In genomic region chr4:152728343-152728742, GRCh38 we compare ENCODE assay signal across 21 cellular contexts. TPM values are rescaled to one million over a fixed set of nuclear protein-coding genes. Genes with fewer than 3 reads are reported as not detected.
DNase-seq lines count a peak whose midpoint lies in the region; ATAC-seq, FAIRE-seq and TF ChIP-seq lines count a peak whose summit lies in the region.
"Had no signal": no experiment of that assay in that cellular context is flagged by ENCODE, and none has a peak within 500 bp of the region (broad histone marks: within the 10 kb centered on the region; RNA-seq: fewer than 3 reads in every experiment).

No MANE protein-coding gene starts in this region.

- WGBS in K562 (ENCODE audit: insufficient coverage, low coverage, missing lambda C conversion rate) = 0% methylated on average over 1 of the region's 1 CpG
- 95% methylated on average over 1 of the region's 1 CpG for WGBS in hepatocyte (ENCODE audit: low lambda C conversion rate, missing lambda C conversion rate)
- 92% methylated on average over 1 of the region's 1 CpG; no CpG with 5 or more reads in 1 of the 2 experiments for WGBS in endodermal cell (ENCODE audit: insufficient coverage in 1 of 2, insufficient read length in 1 of 2), 2 experiments

- no peaks in the 10 kb centered on the region for H3K36me3 Mint-ChIP-seq in stimulated activated naive B cell treated with anti-CD40 and anti-IgM and Interleukin-4, amounts not matched to agents 10 μg/mL and 1 μg/mL and 100 μg/mL, for 72 hours
- no peaks in the 10 kb centered on the region for H3K36me3 Mint-ChIP-seq in endodermal cell (ENCODE audit: low read depth)
- H3K36me3 Mint-ChIP-seq: CD8-positive, alpha-beta T cell; IgD-negative memory B cell had no signal

- H3K9me3 Mint-ChIP-seq in stimulated activated naive B cell treated with anti-CD40 and anti-IgM and Interleukin-4, amounts not matched to agents 10 μg/mL and 1 μg/mL and 100 μg/mL, for 72 hours = no peaks in the 10 kb centered on the region
- H3K9me3 Mint-ChIP-seq in endodermal cell = peaks cover 3% of the 10 kb centered on the region
- H3K9me3 Mint-ChIP-seq: CD8-positive, alpha-beta T cell; GM23338; IgD-negative memory B cell had no signal

- in situ Hi-C loops in K562 (cut with MboI) = no loop called here

- H3K9me3 ChIP-seq in K562 (replicated peaks; ENCODE audit: control insufficient read depth, insufficient read depth, low read depth, low read length) = no peaks in the 10 kb centered on the region
- H3K9me3 ChIP-seq in hepatocyte (ENCODE audit: low read depth) = no peaks in the 10 kb centered on the region
- H3K9me3 ChIP-seq in endodermal cell (ENCODE audit: control insufficient read depth, low read length) = no peaks in the 10 kb centered on the region

- ATAC-seq in K562 = no peak
- ATAC-seq in stimulated activated naive B cell treated with anti-CD40 and anti-IgM and Interleukin-4, amounts not matched to agents 10 μg/mL and 1 μg/mL and 100 μg/mL, for 72 hours (replicated peaks) = peak; percentile 36 to 38
- ATAC-seq in HG03097 (IDR thresholded peaks at IDR 0.05; ENCODE audit: low FRiP score, unreplicated experiment) = no peak
- ATAC-seq: CD8-positive, alpha-beta T cell; GM12878; GM23338; HepG2 had no signal

- no peak overlapping the region for H3K4me3 Mint-ChIP-seq in stimulated activated naive B cell treated with anti-CD40 and anti-IgM and Interleukin-4, amounts not matched to agents 10 μg/mL and 1 μg/mL and 100 μg/mL, for 72 hours
- no peak overlapping the region for H3K4me3 Mint-ChIP-seq in endodermal cell
- H3K4me3 Mint-ChIP-seq: CD8-positive, alpha-beta T cell; GM23338; IgD-negative memory B cell had no signal

- TF ChIP-seq POLR2A in NB4 (IDR thresholded peaks at IDR 0.05; ENCODE audit: extremely low read depth, insufficient read length) = no peak
- no peak for TF ChIP-seq POLR2A in K562 (conservative IDR thresholded peaks at IDR 0.05)

- no peak overlapping the region for H3K27ac ChIP-seq in K562 (ENCODE audit: extremely low read depth, low read depth, low read length)
- H3K27ac ChIP-seq in hepatocyte = no peak overlapping the region
- H3K27ac ChIP-seq in endodermal cell (ENCODE audit: low read depth, low read length) = no peak overlapping the region

- no peak for TF ChIP-seq CTCF in NB4 (IDR thresholded peaks at IDR 0.05; ENCODE audit: low read depth, low read length)
- TF ChIP-seq CTCF in K562 (IDR thresholded peaks at IDR 0.05 in 2 of 3, conservative IDR thresholded peaks at IDR 0.05 in 1 of 3; ENCODE audit: insufficient read depth in 2 of 3, low read depth in 1 of 3, low read length in 3 of 3) = no peak
- TF ChIP-seq CTCF in hepatocyte (IDR thresholded peaks at IDR 0.05; ENCODE audit: poor library complexity) = no peak
- TF ChIP-seq CTCF in endodermal cell (conservative IDR thresholded peaks at IDR 0.05) = no peak

- H3K4me2 ChIP-seq in K562 (ENCODE audit: insufficient read depth, low read length) = no peak overlapping the region
- H3K4me2 ChIP-seq in hepatocyte = no peak overlapping the region
- H3K4me2 ChIP-seq: GM23338 had no signal

- no peak for TF ChIP-seq EP300 in K562 (IDR thresholded peaks at IDR 0.05; ENCODE audit: low read length)

- intact Hi-C loops in K562 (cut with micrococcal nuclease) = no loop called here

- peaks cover 6 to 10% of the 10 kb centered on the region in 2 donors for H3K4me1 Mint-ChIP-seq in stimulated activated naive B cell treated with anti-CD40 and anti-IgM and Interleukin-4, amounts not matched to agents 10 μg/mL and 1 μg/mL and 100 μg/mL, for 72 hours
- peaks cover 9% of the 10 kb centered on the region for H3K4me1 Mint-ChIP-seq in endodermal cell
- H3K4me1 Mint-ChIP-seq: GM23338 had no signal

- no peak for FAIRE-seq in K562 (lab: Jason Lieb, UNC)
- FAIRE-seq: A204.1, GM12878, H54, HepG2 had no signal

- H3K4me1 ChIP-seq in K562 (replicated peaks in 1 of 2; ENCODE audit: control insufficient read depth in 2 of 2, insufficient read depth in 2 of 2, low read length in 2 of 2) (no peaks in the 10 kb centered on the region), hepatocyte (ENCODE audit: insufficient read depth) (no peaks in the 10 kb centered on the region), endodermal cell (ENCODE audit: control insufficient read depth, insufficient read depth, low read length) (peaks cover 4% of the 10 kb centered on the region)

- no peak overlapping the region for H3K9ac ChIP-seq in K562 (ENCODE audit: insufficient read depth in 1 of 2, low read depth in 2 of 2, low read length in 2 of 2)
- H3K9ac ChIP-seq in endodermal cell (ENCODE audit: extremely low read depth, low read length, poor library complexity, severe bottlenecking) = no peak overlapping the region

- no peaks in the 10 kb centered on the region for H3K9me1 ChIP-seq in K562 (ENCODE audit: control insufficient read depth, insufficient read depth, low read length)

- H3K27me3 Mint-ChIP-seq in stimulated activated naive B cell treated with anti-CD40 and anti-IgM and Interleukin-4, amounts not matched to agents 10 μg/mL and 1 μg/mL and 100 μg/mL, for 72 hours = peaks cover under 1 to 6% of the 10 kb centered on the region in 2 donors
- H3K27me3 Mint-ChIP-seq in endodermal cell (ENCODE audit: insufficient read depth) = no peaks in the 10 kb centered on the region
- H3K27me3 Mint-ChIP-seq: IgD-negative memory B cell had no signal

- no TSS peak for BruUV-seq in K562 (replicated peaks; lab: Mats Ljungman, UMichigan)

- POLR2A ChIA-PET in K562 (lab: Yijun Ruan, JAX) = interaction anchor here (1.0 kb wide), 1 partner anchor 50 kb away, joined by 3 read pairs; no protein-coding TSS in a partner anchor

- DNase-seq in GDM1 (lab: John Stamatoyannopoulos, UW) (peak; percentile 1), NB4 (ENCODE audit: low read depth) (peak; percentile 81), K562 (ENCODE audit: extremely low read depth in 1 of 4, low spot score in 3 of 4) (no peak), Kasumi-1 (lab: John Stamatoyannopoulos, UW) (no peak), hepatocyte (ENCODE audit: low spot score) (no peak), endodermal cell (no peak)
- DNase-seq in stimulated activated naive B cell treated with anti-CD40 and anti-IgM and Interleukin-4, amounts not matched to agents 10 μg/mL and 1 μg/mL and 100 μg/mL, for 72 hours = no peak
- DNase-seq: ACHN; Calu3; CD8-positive, alpha-beta T cell; DMS79 treated with DMSO at 0.1 percent for 48 hours; HCEC 1CT; KG1 had no signal

- H3K9me2 ChIP-seq in hepatocyte (replicated peaks; ENCODE audit: insufficient read depth) = no peaks in the 10 kb centered on the region

- H2AFZ ChIP-seq in K562 (ENCODE audit: low read depth, low read length) (no peak overlapping the region), hepatocyte (no peak overlapping the region)
- H2AFZ ChIP-seq: GM23338 had no signal

- H3K36me3 ChIP-seq in K562 (ENCODE audit: control insufficient read depth, insufficient read depth, low read length) (no peaks in the 10 kb centered on the region), hepatocyte (replicated peaks; ENCODE audit: insufficient read depth, low read depth) (no peaks in the 10 kb centered on the region), endodermal cell (ENCODE audit: control insufficient read depth, insufficient read depth, low read length) (no peaks in the 10 kb centered on the region)

- no peak for TF ChIP-seq RAD21 in K562 (CRISPR knock-in tag; conservative IDR thresholded peaks at IDR 0.05 in 1 of 2, IDR thresholded peaks at IDR 0.05 in 1 of 2)

- H3K79me2 ChIP-seq in K562 (ENCODE audit: control insufficient read depth, insufficient read depth, low read length) (no peaks in the 10 kb centered on the region), hepatocyte (no peaks in the 10 kb centered on the region)

- H3K4me3 ChIP-seq in NB4 (ENCODE audit: low read depth, low read length) = no peak overlapping the region
- no peak overlapping the region for H3K4me3 ChIP-seq in K562
- H3K4me3 ChIP-seq in hepatocyte = no peak overlapping the region
- H3K4me3 ChIP-seq in endodermal cell (ENCODE audit: low read length) = no peak overlapping the region
- H3K4me3 ChIP-seq: GM12878, GM23338 had no signal

- H4K20me1 ChIP-seq in K562 (replicated peaks; ENCODE audit: control insufficient read depth, insufficient read depth, low read length) = no peaks in the 10 kb centered on the region
- H4K20me1 ChIP-seq in hepatocyte (ENCODE audit: insufficient read depth, poor library complexity, severe bottlenecking) = no peaks in the 10 kb centered on the region

- peaks cover 3 to 8% of the 10 kb centered on the region in 2 experiments; a peak in 4 of 5 replicates for H3K27me3 ChIP-seq in K562 (ENCODE audit: control insufficient read depth in 2 of 2, insufficient read depth in 2 of 2, low read length in 2 of 2)
- no peaks in the 10 kb centered on the region for H3K27me3 ChIP-seq in hepatocyte
- no peaks in the 10 kb centered on the region for H3K27me3 ChIP-seq in endodermal cell (ENCODE audit: control insufficient read depth, insufficient read depth, low read length, poor library complexity, severe bottlenecking)

- no peak overlapping the region for H3K27ac Mint-ChIP-seq in stimulated activated naive B cell treated with anti-CD40 and anti-IgM and Interleukin-4, amounts not matched to agents 10 μg/mL and 1 μg/mL and 100 μg/mL, for 72 hours
- no peak overlapping the region for H3K27ac Mint-ChIP-seq in endodermal cell
- H3K27ac Mint-ChIP-seq: CD8-positive, alpha-beta T cell; GM23338; IgD-negative memory B cell had no signal

- CTCF ChIA-PET in K562 (lab: Yijun Ruan, JAX; ENCODE audit: low intra/inter-chr PET ratio) = no interaction called here

RNA-seq across cellular contexts. Expression of gene TMEM154, which starts 48.5 kb away (rescaled TPM):
- 0.30 and 0.39 TPM in 2 replicates for total RNA-seq in K562 (2011; cell fraction: chromatin; rRNA removed; ENCODE audit: low replicate concordance)
- 0.13 TPM in 1 of 2 replicates, not detected in the other for total RNA-seq in K562 (2011; cell fraction: nucleolus; rRNA removed)
- total RNA-seq in K562 (2011; cell fraction: nucleoplasm; rRNA removed) = 0.07 and 0.08 TPM in 2 replicates
- total RNA-seq in K562 (2014; rRNA removed) (0.27 and 2.1 TPM in 2 replicates), K562 (2014; rRNA removed; fragmentation: Illumina TruSeq; extraction: Trizol) (1.8 and 2.4 TPM in 2 replicates), K562 (2015; rRNA removed; fragmentation: Illumina TruSeq; extraction: Trizol) (1.6 and 2.0 TPM in 2 replicates), K562 (2021) (1.6 and 2.0 TPM in 2 replicates), hepatocyte (1.2 and 1.7 TPM in 2 replicates), endodermal cell (1 to 10 TPM in 1 of 2 donors, under 1 TPM in 1; 0.81 to 1.6 TPM)
- polyA plus RNA-seq in K562 (2011; rRNA removed) (0.04 and 0.13 TPM in 2 replicates), K562 (2014; fragmentation: Illumina TruSeq; extraction: Trizol) (0.58 and 0.96 TPM in 2 replicates), K562 (2014; fragmentation: Nextera tagmentation; extraction: Ambion mirVana) (under 1 TPM; 0.38 to 0.73 TPM), K562 (2014; rRNA removed) (0.56 and 1.6 TPM in 2 replicates), hepatocyte (0.36 and 6.8 TPM in 2 replicates)
- polyA plus RNA-seq in K562 (2011; cell fraction: cytosol; rRNA removed) = under 0.01 and 0.04 TPM in 2 replicates
- 0.01 TPM in 2 replicates for polyA plus RNA-seq in K562 (2011; cell fraction: nucleus; rRNA removed)
- 1.1 and 25.7 TPM in 2 replicates for polyA plus RNA-seq in K562 (2012)
- 0.06 and 0.11 TPM in 2 replicates for polyA minus RNA-seq in K562 (2011; rRNA and poly(A)+ RNA removed)
- polyA minus RNA-seq in K562 (2011; cell fraction: cytosol; rRNA and poly(A)+ RNA removed) = not detected in 2 replicates
- under 0.01 and 0.13 TPM in 2 replicates for polyA minus RNA-seq in K562 (2011; cell fraction: nucleus; rRNA and poly(A)+ RNA removed)
- 0.75 TPM for polyA plus RNA-seq in endodermal cell (2013, experiment 1 of 2)
- polyA plus RNA-seq in endodermal cell (2013, experiment 2 of 2) = 2.0 TPM
- total RNA-seq: HepG2 had no signal

RNA-seq across cellular contexts. Expression of gene TIGD4, which starts 51.2 kb away (rescaled TPM):
- total RNA-seq in K562 (2011; cell fraction: chromatin; rRNA removed; ENCODE audit: low replicate concordance) = 0.12 and 0.90 TPM in 2 replicates
- 0.13 and 0.17 TPM in 2 replicates for total RNA-seq in K562 (2011; cell fraction: nucleolus; rRNA removed)
- 0.15 and 0.46 TPM in 2 replicates for total RNA-seq in K562 (2011; cell fraction: nucleoplasm; rRNA removed)
- total RNA-seq in K562 (2014; rRNA removed) (0.18 and 0.20 TPM in 2 replicates), K562 (2014; rRNA removed; fragmentation: Illumina TruSeq; extraction: Trizol) (0.25 and 0.35 TPM in 2 replicates), K562 (2015; rRNA removed; fragmentation: Illumina TruSeq; extraction: Trizol) (0.11 and 0.14 TPM in 2 replicates), K562 (2021) (0.11 and 0.25 TPM in 2 replicates), hepatocyte (0.84 and 1.3 TPM in 2 replicates), endodermal cell (1 to 10 TPM; 2.1 to 2.9 TPM)
- polyA plus RNA-seq in K562 (2011; rRNA removed) (0.09 and 0.22 TPM in 2 replicates), K562 (2014; fragmentation: Illumina TruSeq; extraction: Trizol) (0.07 and 0.21 TPM in 2 replicates), K562 (2014; fragmentation: Nextera tagmentation; extraction: Ambion mirVana) (under 1 TPM; 0.07 to 0.10 TPM), K562 (2014; rRNA removed) (0.24 and 0.28 TPM in 2 replicates), hepatocyte (0.19 TPM in 1 of 2 replicates, not detected in the other)
- polyA plus RNA-seq in K562 (2011; cell fraction: cytosol; rRNA removed) = 0.03 and 0.04 TPM in 2 replicates
- 0.13 and 0.18 TPM in 2 replicates for polyA plus RNA-seq in K562 (2011; cell fraction: nucleus; rRNA removed)
- 0.17 and 0.35 TPM in 2 replicates for polyA plus RNA-seq in K562 (2012)
- polyA minus RNA-seq in K562 (2011; rRNA and poly(A)+ RNA removed) = 0.06 and 0.35 TPM in 2 replicates
- not detected in 2 replicates for polyA minus RNA-seq in K562 (2011; cell fraction: cytosol; rRNA and poly(A)+ RNA removed)
- 0.13 TPM in 1 of 2 replicates, not detected in the other for polyA minus RNA-seq in K562 (2011; cell fraction: nucleus; rRNA and poly(A)+ RNA removed)
- polyA plus RNA-seq in endodermal cell (2013, experiment 1 of 2) = 3.0 TPM
- 2.3 TPM for polyA plus RNA-seq in endodermal cell (2013, experiment 2 of 2)
- polyA plus RNA-seq: BJ had no signal

RNA-seq across cellular contexts. Expression of gene ARFIP1, which starts 51.4 kb away (rescaled TPM):
- 8.1 and 20.8 TPM in 2 replicates for total RNA-seq in K562 (2011; cell fraction: chromatin; rRNA removed; ENCODE audit: low replicate concordance)
- total RNA-seq in K562 (2011; cell fraction: nucleolus; rRNA removed) = 7.6 and 8.0 TPM in 2 replicates
- total RNA-seq in K562 (2011; cell fraction: nucleoplasm; rRNA removed) = 14.6 and 17.5 TPM in 2 replicates
- total RNA-seq in K562 (2014; rRNA removed) = 21.0 and 21.8 TPM in 2 replicates
- total RNA-seq in K562 (2014; rRNA removed; fragmentation: Illumina TruSeq; extraction: Trizol) = 25.1 and 26.6 TPM in 2 replicates
- 22.2 and 23.7 TPM in 2 replicates for total RNA-seq in K562 (2015; rRNA removed; fragmentation: Illumina TruSeq; extraction: Trizol)
- total RNA-seq in K562 (2021) = 20.9 and 21.5 TPM in 2 replicates
- polyA plus RNA-seq in K562 (2011; rRNA removed) = 10.9 and 19.8 TPM in 2 replicates
- 3.1 and 7.1 TPM in 2 replicates for polyA plus RNA-seq in K562 (2011; cell fraction: cytosol; rRNA removed)
- 3.9 and 5.7 TPM in 2 replicates for polyA plus RNA-seq in K562 (2011; cell fraction: nucleus; rRNA removed)
- 19.5 and 19.9 TPM in 2 replicates for polyA plus RNA-seq in K562 (2012)
- 14.1 and 18.5 TPM in 2 replicates for polyA plus RNA-seq in K562 (2014; fragmentation: Illumina TruSeq; extraction: Trizol)
- 10 to 100 TPM; 19.9 to 22.9 TPM for polyA plus RNA-seq in K562 (2014; fragmentation: Nextera tagmentation; extraction: Ambion mirVana)
- 14.1 and 20.8 TPM in 2 replicates for polyA plus RNA-seq in K562 (2014; rRNA removed)
- polyA minus RNA-seq in K562 (2011; rRNA and poly(A)+ RNA removed) = 24.6 and 25.9 TPM in 2 replicates
- polyA minus RNA-seq in K562 (2011; cell fraction: cytosol; rRNA and poly(A)+ RNA removed) = 12.2 and 15.3 TPM in 2 replicates
- 11.3 and 17.5 TPM in 2 replicates for polyA minus RNA-seq in K562 (2011; cell fraction: nucleus; rRNA and poly(A)+ RNA removed)
- total RNA-seq in hepatocyte = 34.6 and 39.1 TPM in 2 replicates
- 21.7 and 28.7 TPM in 2 replicates for polyA plus RNA-seq in hepatocyte
- 10 to 100 TPM; 34.3 to 39.4 TPM for total RNA-seq in endodermal cell
- polyA plus RNA-seq in endodermal cell (2013, experiment 1 of 2) = 33.2 TPM
- 28.5 TPM for polyA plus RNA-seq in endodermal cell (2013, experiment 2 of 2)

Comparison
In these comparisons a context has a peak if more than half of its experiments do, and no peak if none do; other contexts are left out.
1. DNase-seq: peak in GDM1 (single experiment) and NB4 (single experiment); none in K562 (0 of 4), stimulated activated naive B cell treated with anti-CD40 and anti-IgM and Interleukin-4, amounts not matched to agents 10 μg/mL and 1 μg/mL and 100 μg/mL, for 72 hours (single experiment), Kasumi-1 (0 of 2), hepatocyte (single experiment) and endodermal cell (single experiment).
2. ATAC-seq: peak in stimulated activated naive B cell treated with anti-CD40 and anti-IgM and Interleukin-4, amounts not matched to agents 10 μg/mL and 1 μg/mL and 100 μg/mL, for 72 hours (2 of 2); none in K562 (single experiment) and HG03097 (single experiment).